In genomic region chr6:98775205-98775604, GRCh38 we compare ENCODE assay signal across 1 cellular context.
TF ChIP-seq lines count a peak whose summit lies in the region.

No MANE protein-coding gene starts in this region.

TF ChIP-seq in GM23338, 12 proteins besides CTCF, POLR2A, EP300 and RAD21 (continued from another document):
- TF ChIP-seq REST (IDR thresholded peaks at IDR 0.05; ENCODE audit: unreplicated experiment) (no peak), ETS1 (IDR thresholded peaks at IDR 0.05) (no peak), POLR2AphosphoS5 (IDR thresholded peaks at IDR 0.05; ENCODE audit: low read depth) (no peak), EZH2 (IDR thresholded peaks at IDR 0.05; ENCODE audit: low read depth, unreplicated experiment) (no peak), ZNF331 (CRISPR knock-in tag; IDR thresholded peaks at IDR 0.05; ENCODE audit: low read depth) (no peak), EZH2phosphoT487 (IDR thresholded peaks at IDR 0.05; ENCODE audit: unreplicated experiment) (no peak)
